Comparison of ENCODE assay signal across 10 cellular contexts in the genomic region with DNA sequence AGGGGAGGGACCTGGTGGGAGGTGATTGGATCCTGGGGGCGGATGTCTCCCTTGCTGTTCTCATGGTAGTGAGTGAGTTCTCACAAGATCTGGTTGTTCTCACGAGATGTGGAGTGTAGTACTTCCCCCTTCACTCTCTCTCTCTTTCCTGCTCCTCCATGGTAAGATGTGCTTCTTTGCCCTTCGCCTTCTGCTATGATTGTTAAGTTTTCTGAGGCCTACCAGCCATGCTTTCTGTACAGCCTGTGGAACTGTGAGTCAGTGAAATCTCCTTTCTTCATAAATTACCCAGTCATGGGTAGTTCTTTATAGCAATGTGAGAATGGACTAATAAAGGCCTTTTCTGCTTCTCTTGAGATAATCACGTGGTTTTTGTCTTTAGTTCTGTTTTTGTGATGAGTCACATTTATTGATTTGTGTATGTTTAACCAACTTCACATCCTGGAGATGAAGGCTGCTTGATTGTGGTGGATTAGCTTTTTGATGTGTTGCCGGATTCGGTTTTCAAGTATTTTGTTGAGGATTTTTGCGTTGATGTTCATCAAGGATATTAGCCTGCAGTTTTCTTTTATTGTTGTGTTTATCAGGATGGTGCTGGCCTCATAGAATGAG. TPM values are rescaled to one million over a fixed set of nuclear protein-coding genes. Genes with fewer than 3 reads are reported as not detected.
DNase-seq lines count a peak whose midpoint lies in the region; ATAC-seq and TF ChIP-seq lines count a peak whose summit lies in the region.
"Had no signal": no experiment of that assay in that cellular context is flagged by ENCODE, and none has a peak within 500 bp of the region (broad histone marks: within the 10 kb centered on the region; RNA-seq: fewer than 3 reads in every experiment).

No MANE protein-coding gene starts in this region.

- no peaks in the 10 kb centered on the region for H3K9me3 ChIP-seq in uterus

- TF ChIP-seq CTCF in fibroblast of mammary gland (conservative IDR thresholded peaks at IDR 0.05; ENCODE audit: control insufficient read depth, insufficient read depth, low read depth, low read length) (no peak), progenitor cell of endocrine pancreas (IDR thresholded peaks at IDR 0.05; ENCODE audit: unreplicated experiment) (no peak), uterus (IDR thresholded peaks at IDR 0.05) (no peak)

- ATAC-seq in GM21786 (IDR thresholded peaks at IDR 0.05; ENCODE audit: unreplicated experiment) = peak; percentile 43
- ATAC-seq: Panc1 had no signal

- no peaks in the 10 kb centered on the region for H3K36me3 ChIP-seq in uterus

- H3K27me3 ChIP-seq in uterus = no peaks in the 10 kb centered on the region

- H3K27ac Mint-ChIP-seq in progenitor cell of endocrine pancreas = no peak overlapping the region

- peaks cover 5% of the 10 kb centered on the region for H3K36me3 Mint-ChIP-seq in progenitor cell of endocrine pancreas (ENCODE audit: insufficient read depth)

- DNase-seq in DMS53 treated with DMSO at 0.1 percent for 48 hours (lab: John Stamatoyannopoulos, UW; ENCODE audit: unreplicated experiment) = peak; percentile 35
- DNase-seq in SIG-M5 treated with dmso at 0.1 percent for 504 hours (lab: John Stamatoyannopoulos, UW; ENCODE audit: unreplicated experiment) = peak; percentile 65
- DNase-seq in fibroblast of mammary gland (ENCODE audit: low read depth) = peak; percentile 11
- no peak for DNase-seq in progenitor cell of endocrine pancreas (ENCODE audit: low spot score, unreplicated experiment)
- DNase-seq in DMS153 treated with DMSO at 0.1 percent for 48 hours (lab: John Stamatoyannopoulos, UW; ENCODE audit: unreplicated experiment) = no peak
- DNase-seq in uterus = no peak
- DNase-seq in islet precursor cell = no peak
- DNase-seq: stimulated activated CD4-positive, alpha-beta T cell treated with anti-CD3 and anti-CD28 coated beads, Interleukin-4, amount 100 ng/mL, for 4 hours had no signal

- no peaks in the 10 kb centered on the region for H3K4me1 ChIP-seq in uterus

- intact Hi-C loops in uterus (cut with DNase I; ENCODE audit: low total_unique reads) = no loop called here

- no peak overlapping the region for H3K27ac ChIP-seq in uterus

- H3K27me3 Mint-ChIP-seq in progenitor cell of endocrine pancreas = no peaks in the 10 kb centered on the region

- no peak for TF ChIP-seq POLR2A in uterus (IDR thresholded peaks at IDR 0.05)

- peaks cover 7% of the 10 kb centered on the region for H3K4me1 Mint-ChIP-seq in progenitor cell of endocrine pancreas (ENCODE audit: low read depth)

- no peak overlapping the region for H3K4me3 Mint-ChIP-seq in progenitor cell of endocrine pancreas (ENCODE audit: low read depth)

- H3K4me3 ChIP-seq in fibroblast of mammary gland (ENCODE audit: control insufficient read depth, low read depth, low read length) (no peak overlapping the region), uterus (no peak overlapping the region)

- H3K9me3 Mint-ChIP-seq in progenitor cell of endocrine pancreas (ENCODE audit: low read depth) = peaks cover 16% of the 10 kb centered on the region

RNA-seq across cellular contexts. Expression of a gene that starts 45.5 kb away (rescaled TPM):
- total RNA-seq in progenitor cell of endocrine pancreas = 51.4 and 55.2 TPM in 2 replicates
- 10 to 100 TPM; 19.1 to 93.7 (median 35.1) TPM for total RNA-seq in uterus

Comparison
In these comparisons a context has a peak if more than half of its experiments do, and no peak if none do; other contexts are left out.
1. DNase-seq: peak in DMS53 treated with DMSO at 0.1 percent for 48 hours (single experiment), SIG-M5 treated with dmso at 0.1 percent for 504 hours (single experiment) and fibroblast of mammary gland (single experiment); none in progenitor cell of endocrine pancreas (single experiment), DMS153 treated with DMSO at 0.1 percent for 48 hours (single experiment), uterus (0 of 2) and islet precursor cell (single experiment).